Comparison of ENCODE assay signal across 8 cellular contexts in genomic region chr17:57747221-57748017, GRCh38. TPM values are rescaled to one million over a fixed set of nuclear protein-coding genes. Genes with fewer than 3 reads are reported as not detected.
DNase-seq lines count a peak whose midpoint lies in the region; ATAC-seq and TF ChIP-seq lines count a peak whose summit lies in the region.

No MANE protein-coding gene starts in this region.

- H3K36me3 ChIP-seq in WERI-Rb-1 (no peaks in the 10 kb centered on the region), lung (ENCODE audit: control insufficient read depth in 2 of 2, insufficient read depth in 2 of 2, low read length in 2 of 2) (no peaks in the 10 kb centered on the region)

- H3K9me3 ChIP-seq in WERI-Rb-1 (ENCODE audit: severe bottlenecking) (no peaks in the 10 kb centered on the region), lung (ENCODE audit: control insufficient read depth in 2 of 2, insufficient read depth in 1 of 2, low read length in 1 of 2) (no peaks in the 10 kb centered on the region)

- 34 to 40% methylated on average over 6 of the region's 6 CpGs for WGBS in lung, 2 donors

- H3K4me3 ChIP-seq in AG10803 (ENCODE audit: low read length) (no peak overlapping the region), WERI-Rb-1 (ENCODE audit: low read depth, low read length) (no peak overlapping the region), lung (no peak overlapping the region)

- peak; percentile 93 for TF ChIP-seq CTCF in AG10803 (conservative IDR thresholded peaks at IDR 0.05; ENCODE audit: low read length)
- TF ChIP-seq CTCF in WERI-Rb-1 (IDR thresholded peaks at IDR 0.05; ENCODE audit: low read depth, low read length): peak; percentile 81
- peak; percentile 52 for TF ChIP-seq CTCF in lung (IDR thresholded peaks at IDR 0.05; ENCODE audit: control extremely low read depth, extremely low read depth)

- H3K27ac ChIP-seq in WERI-Rb-1 (no peak overlapping the region), lung (ENCODE audit: low read depth in 1 of 2, low read length in 1 of 2) (no peak overlapping the region)

- peak; percentile 55 for ATAC-seq in GM18511 (IDR thresholded peaks at IDR 0.05; ENCODE audit: unreplicated experiment)
- ATAC-seq in lung (ENCODE audit: insufficient read depth, low FRiP score): no peak
- no peak for ATAC-seq in GM21360 (IDR thresholded peaks at IDR 0.05; ENCODE audit: unreplicated experiment)

- DNase-seq in AG10803 (ENCODE audit: low read depth): peak; percentile 68
- peak; percentile 88 for DNase-seq in NCI-H2171 treated with DMSO at 0.1 percent for 48 hours (lab: John Stamatoyannopoulos, UW)
- peak; percentile 68 for DNase-seq in WERI-Rb-1
- DNase-seq in dermis microvascular lymphatic vessel endothelial cell (ENCODE audit: low read depth in 2 of 2): peak; percentile 45 to 76
- DNase-seq in lung (ENCODE audit: low spot score): peak; percentile 32
- DNase-seq in stimulated activated naive CD4-positive, alpha-beta T cell treated with Interleukin-2 at 50 U/mL for 16 hours (lab: John Stamatoyannopoulos, UW): peak; percentile 3

- H3K27me3 ChIP-seq in WERI-Rb-1 (ENCODE audit: insufficient read depth, low read depth, severe bottlenecking) (no peaks in the 10 kb centered on the region), lung (ENCODE audit: control insufficient read depth, insufficient read depth) (no peaks in the 10 kb centered on the region)

- peaks cover 0 to 2% of the 10 kb centered on the region in 2 donors for H3K4me1 ChIP-seq in lung (ENCODE audit: control insufficient read depth in 2 of 2, insufficient read depth in 2 of 2, low read length in 2 of 2)

RNA-seq across cellular contexts. Expression of gene CCDC182, which starts 2.3 kb away (rescaled TPM):
- total RNA-seq in dermis microvascular lymphatic vessel endothelial cell (not detected in 2 replicates), lung (not detected)
- not detected for polyA plus RNA-seq in lung

Comparison
In these comparisons a context has a peak if more than half of its experiments do, and no peak if none do; other contexts are left out.
1. DNase-seq: peak in every context shown above with its lines; median percentile 88 in NCI-H2171 treated with DMSO at 0.1 percent for 48 hours; 68 in AG10803; 68 in WERI-Rb-1; 60 in dermis microvascular lymphatic vessel endothelial cell; 32 in lung; 3 in stimulated activated naive CD4-positive, alpha-beta T cell treated with Interleukin-2 at 50 U/mL for 16 hours.